21 cellular contexts compared by ENCODE assay signal in the genomic region with DNA sequence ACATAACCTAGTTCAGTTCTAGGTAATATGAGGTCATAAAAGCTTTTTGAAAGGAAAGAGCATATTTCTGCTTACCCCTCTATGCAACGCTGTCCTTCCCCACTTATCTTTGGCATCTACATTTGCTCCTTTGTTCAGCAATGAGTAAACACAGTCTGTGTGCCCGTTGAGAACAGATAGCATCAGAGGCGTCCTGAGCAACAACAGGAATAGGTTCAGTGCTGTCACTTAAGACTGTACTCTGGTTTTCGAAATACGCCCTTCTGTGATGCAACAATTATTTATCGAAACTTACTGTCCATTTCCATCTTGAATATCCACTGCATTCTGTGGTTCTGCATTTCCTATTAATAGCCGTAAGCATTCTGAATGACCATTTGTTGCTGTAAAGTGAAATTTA.
A peak's percentile ranks its signal among the peaks of the same experiment; 100 is the strongest.
DNase-seq lines count a peak whose midpoint lies in the region; FAIRE-seq and TF ChIP-seq lines count a peak whose summit lies in the region.
"Had no signal": no experiment of that assay in that cellular context is flagged by ENCODE, and none has a peak within 500 bp of the region (broad histone marks: within the 10 kb centered on the region; RNA-seq: fewer than 3 reads in every experiment).

No MANE protein-coding gene starts in this region.

- H3K36me3 Mint-ChIP-seq in MCF 10A (ENCODE audit: insufficient read depth, unreplicated experiment): peaks cover 73% of the 10 kb centered on the region

- dilution Hi-C loops in mammary epithelial cell (cut with HindIII; ENCODE audit: low sequenced_read_pairs): no loop called here
- dilution Hi-C loops in endothelial cell of umbilical vein (cut with MboI; ENCODE audit: extremely low pct_ligation_motif_present, low sequenced_read_pairs): no loop called here

- H2AFZ ChIP-seq in mammary epithelial cell (ENCODE audit: low read depth, low read length) (no peak overlapping the region), endothelial cell of umbilical vein (ENCODE audit: low read depth, low read length) (no peak overlapping the region)
- H2AFZ ChIP-seq: hepatocyte had no signal

- no peak for TF ChIP-seq CTCF in MCF 10A (IDR thresholded peaks at IDR 0.05; ENCODE audit: unreplicated experiment)
- TF ChIP-seq CTCF in mammary epithelial cell (conservative IDR thresholded peaks at IDR 0.05 in 1 of 2, IDR thresholded peaks at IDR 0.05 in 1 of 2; ENCODE audit: extremely low read depth in 1 of 2, insufficient read depth in 1 of 2, low read depth in 1 of 2, low read length in 2 of 2): no peak
- no peak for TF ChIP-seq CTCF in endothelial cell of umbilical vein (IDR thresholded peaks at IDR 0.05; ENCODE audit: extremely low read depth in 1 of 2, insufficient read depth in 1 of 2, low read depth in 1 of 2, low read length in 2 of 2)

- H3K9me3 Mint-ChIP-seq in MCF 10A (ENCODE audit: unreplicated experiment): no peaks in the 10 kb centered on the region
- H3K9me3 Mint-ChIP-seq: endodermal cell; stimulated activated naive CD8-positive, alpha-beta T cell treated with anti-CD3 and anti-CD28 coated beads, Interleukin-15, amount 100 ng/mL, for 72 hours had no signal

- H3K27ac ChIP-seq in mammary epithelial cell (ENCODE audit: insufficient read depth, low read depth, low read length): no peak overlapping the region
- H3K27ac ChIP-seq in endothelial cell of umbilical vein (ENCODE audit: insufficient read depth, low read depth, low read length): no peak overlapping the region
- H3K27ac ChIP-seq: hepatocyte, Peyer's patch had no signal

- H3K27me3 ChIP-seq in mammary epithelial cell (ENCODE audit: insufficient read depth, low read length) (no peaks in the 10 kb centered on the region), endothelial cell of umbilical vein (ENCODE audit: control insufficient read depth in 2 of 2, insufficient read depth in 2 of 2, low read length in 2 of 2) (no peaks in the 10 kb centered on the region)
- H3K27me3 ChIP-seq: hepatocyte, Peyer's patch had no signal

- H3K79me2 ChIP-seq in mammary epithelial cell (ENCODE audit: insufficient read depth, low read length) (no peaks in the 10 kb centered on the region), endothelial cell of umbilical vein (ENCODE audit: control insufficient read depth, insufficient read depth, low read length) (no peaks in the 10 kb centered on the region)
- H3K79me2 ChIP-seq: hepatocyte had no signal

- peak overlapping the region; percentile 49 for H3K27ac Mint-ChIP-seq in MCF 10A (ENCODE audit: low read depth, unreplicated experiment)
- H3K27ac Mint-ChIP-seq: endodermal cell; stimulated activated naive CD8-positive, alpha-beta T cell treated with anti-CD3 and anti-CD28 coated beads, Interleukin-15, amount 100 ng/mL, for 72 hours had no signal

- no peak overlapping the region for H3K4me3 Mint-ChIP-seq in MCF 10A (ENCODE audit: unreplicated experiment)
- H3K4me3 Mint-ChIP-seq: endodermal cell; stimulated activated naive CD8-positive, alpha-beta T cell treated with anti-CD3 and anti-CD28 coated beads, Interleukin-15, amount 100 ng/mL, for 72 hours had no signal

- CTCF ChIA-PET in MCF 10A (lab: Yijun Ruan, JAX) (interaction anchor here (1.7 kb wide), 1 partner anchor 11 kb away, joined by 3 read pairs; no protein-coding TSS in a partner anchor), mammary epithelial cell (lab: Charles Lee; ENCODE audit: low non-redundant PET) (no interaction called here), endothelial cell of umbilical vein (lab: Charles Lee) (no interaction called here)

- no peak for TF ChIP-seq POLR2A in endothelial cell of umbilical vein (IDR thresholded peaks at IDR 0.05; ENCODE audit: low read depth, low read length)

- no peaks in the 10 kb centered on the region for H3K27me3 Mint-ChIP-seq in MCF 10A (ENCODE audit: insufficient read depth, unreplicated experiment)
- H3K27me3 Mint-ChIP-seq: stimulated activated naive CD8-positive, alpha-beta T cell treated with anti-CD3 and anti-CD28 coated beads, Interleukin-15, amount 100 ng/mL, for 72 hours had no signal

- no peak for DNase-seq in MCF 10A (ENCODE audit: unreplicated experiment)
- DNase-seq in mammary epithelial cell: no peak
- peak; percentile 87 for DNase-seq in SK-MEL-5 (ENCODE audit: low read depth, low spot score)
- DNase-seq in endothelial cell of umbilical vein (ENCODE audit: low read depth, low spot score): peak; percentile 57
- no peak for DNase-seq in T-helper 9 cell
- no peak for DNase-seq in T1000 (lab: John Stamatoyannopoulos, UW)
- no peak for DNase-seq in stimulated activated naive CD4-positive, alpha-beta T cell (lab: John Stamatoyannopoulos, UW)
- DNase-seq in activated naive CD4-positive, alpha-beta T cell treated with Interleukin-2 at 50 U/mL for 16 hours: no peak
- DNase-seq: activated gamma-delta T cell treated with Interleukin-2 at 50 U/mL for 16 hours; aorta; cerebellar nuclear complex; EL; endodermal cell; kidney; mesendoderm; NCI-H2081 treated with DMSO at 0.1 percent for 48 hours; NCI-H774; Peyer's patch; retina; stimulated activated naive CD8-positive, alpha-beta T cell treated with anti-CD3 and anti-CD28 coated beads, Interleukin-15, amount 100 ng/mL, for 72 hours had no signal

- no peaks in the 10 kb centered on the region for H3K4me1 Mint-ChIP-seq in MCF 10A (ENCODE audit: insufficient read depth, unreplicated experiment)
- H3K4me1 Mint-ChIP-seq: endodermal cell; stimulated activated naive CD8-positive, alpha-beta T cell treated with anti-CD3 and anti-CD28 coated beads, Interleukin-15, amount 100 ng/mL, for 72 hours had no signal

- peak; percentile 48 for FAIRE-seq in endothelial cell of umbilical vein (lab: Jason Lieb, UNC)

- BruUV-seq in MCF 10A (replicated peaks; lab: Mats Ljungman, UMichigan) (no TSS peak), mammary epithelial cell (replicated peaks; lab: Mats Ljungman, UMichigan) (no TSS peak), endothelial cell of umbilical vein (replicated peaks; lab: Mats Ljungman, UMichigan) (no TSS peak)

- H3K9ac ChIP-seq in mammary epithelial cell (ENCODE audit: insufficient read depth, low read length) (no peak overlapping the region), endothelial cell of umbilical vein (replicated peaks; ENCODE audit: extremely low read depth, insufficient read depth, low read length) (no peak overlapping the region)

- H3K9me1 ChIP-seq in endothelial cell of umbilical vein (replicated peaks; ENCODE audit: control insufficient read depth, extremely low read depth, insufficient read depth, low read length): no peaks in the 10 kb centered on the region

- H3K36me3 ChIP-seq in mammary epithelial cell (ENCODE audit: insufficient read depth, low read length) (peaks cover 30% of the 10 kb centered on the region), endothelial cell of umbilical vein (ENCODE audit: control insufficient read depth in 2 of 2, extremely low read depth in 1 of 2, insufficient read depth in 2 of 2, low read length in 2 of 2) (peaks cover 5 to 15% of the 10 kb centered on the region in 2 experiments)

- H3K4me1 ChIP-seq in mammary epithelial cell (ENCODE audit: insufficient read depth, low read length) (no peaks in the 10 kb centered on the region), endothelial cell of umbilical vein (ENCODE audit: control insufficient read depth, extremely low read depth, insufficient read depth, low read length) (peaks cover 21% of the 10 kb centered on the region)
- H3K4me1 ChIP-seq: Peyer's patch had no signal

- in situ Hi-C loops in mammary epithelial cell (cut with MboI; ENCODE audit: low sequenced_read_pairs in 2 of 2): no loop called here
- in situ Hi-C loops in SK-MEL-5 (cut with HindIII; ENCODE audit: low pct_unique_long_range_greater_than_20kb, low sequenced_read_pairs): no loop called here

- intact Hi-C loops in MCF 10A (cut with micrococcal nuclease): no loop called here
- intact Hi-C loops in mammary epithelial cell (cut with micrococcal nuclease): no loop called here
- intact Hi-C loops in endothelial cell of umbilical vein (cut with micrococcal nuclease): loop anchor here (1.0 kb wide), 1 partner anchor 56 kb away; no protein-coding TSS in a partner anchor

- H3K4me2 ChIP-seq in mammary epithelial cell (ENCODE audit: insufficient read depth, low read depth, low read length) (no peak overlapping the region), endothelial cell of umbilical vein (ENCODE audit: insufficient read depth, low read length) (peak overlapping the region; percentile 19)
- H3K4me2 ChIP-seq: hepatocyte had no signal

- H4K20me1 ChIP-seq in mammary epithelial cell (ENCODE audit: insufficient read depth, low read length): no peaks in the 10 kb centered on the region
- H4K20me1 ChIP-seq in endothelial cell of umbilical vein (replicated peaks; ENCODE audit: control insufficient read depth, extremely low read depth, insufficient read depth, low read length): no peaks in the 10 kb centered on the region

- POLR2A ChIA-PET in MCF 10A (lab: Yijun Ruan, JAX): no interaction called here
- POLR2A ChIA-PET in endothelial cell of umbilical vein (lab: Charles Lee): no interaction called here

- H3K4me3 ChIP-seq in mammary epithelial cell (replicated peaks in 1 of 3; ENCODE audit: insufficient read depth in 1 of 3, low read depth in 2 of 3, low read length in 3 of 3): no peak overlapping the region
- no peak overlapping the region for H3K4me3 ChIP-seq in endothelial cell of umbilical vein (replicated peaks in 1 of 3; ENCODE audit: insufficient read depth in 1 of 3, low read depth in 1 of 3, low read length in 3 of 3)
- H3K4me3 ChIP-seq: hepatocyte, Peyer's patch had no signal

- no peaks in the 10 kb centered on the region for H3K9me3 ChIP-seq in mammary epithelial cell (replicated peaks; ENCODE audit: insufficient read depth, low read length)
- H3K9me3 ChIP-seq in endothelial cell of umbilical vein (replicated peaks; ENCODE audit: control insufficient read depth, insufficient read depth, low read length): no peaks in the 10 kb centered on the region
- H3K9me3 ChIP-seq: Peyer's patch had no signal

- 85% methylated on average over 7 of the region's 7 CpGs for WGBS in mammary epithelial cell (ENCODE audit: low coverage, missing lambda C conversion rate)

TF ChIP-seq in endothelial cell of umbilical vein, 7 proteins besides CTCF, POLR2A, EP300 and RAD21:
- TF ChIP-seq MYC (IDR thresholded peaks at IDR 0.05; ENCODE audit: low read depth, low read length) (no peak), POLR2AphosphoS5 (IDR thresholded peaks at IDR 0.05; ENCODE audit: insufficient read depth, low read depth, low read length) (no peak), EZH2 (IDR thresholded peaks at IDR 0.05; ENCODE audit: borderline replicate concordance, low read depth, low read length, severe bottlenecking) (no peak), GATA2 (IDR thresholded peaks at IDR 0.05; ENCODE audit: insufficient read depth, insufficient read length, low read depth, low read length) (peak; percentile 41)

Comparison
In these comparisons a context has a peak if more than half of its experiments do, and no peak if none do; other contexts are left out.
1. DNase-seq: peak in SK-MEL-5 (single experiment) and endothelial cell of umbilical vein (single experiment); none in MCF 10A (single experiment), mammary epithelial cell (single experiment), T-helper 9 cell (single experiment), T1000 (single experiment), stimulated activated naive CD4-positive, alpha-beta T cell (0 of 6) and activated naive CD4-positive, alpha-beta T cell treated with Interleukin-2 at 50 U/mL for 16 hours (single experiment).